Comparison of ENCODE assay signal across 7 cellular contexts in the genomic region with DNA sequence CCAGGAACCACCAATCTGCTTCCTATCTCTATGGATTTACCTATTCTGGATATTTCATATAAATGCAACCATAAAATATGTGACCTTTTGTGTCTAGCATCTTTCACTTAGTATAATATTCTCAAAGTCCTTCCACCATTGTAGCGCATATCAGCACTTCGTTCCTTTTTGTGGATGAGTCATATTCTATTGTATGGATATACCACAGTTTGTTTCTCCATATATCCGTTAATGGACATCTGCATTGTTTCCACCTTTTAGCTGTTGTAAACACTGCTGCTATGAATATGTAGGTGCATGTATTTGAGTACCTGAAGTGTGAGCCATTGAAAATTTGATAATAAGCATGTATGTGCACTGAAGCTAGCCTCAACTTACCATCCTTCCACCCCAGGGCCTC.
"Had no signal": no experiment of that assay in that cellular context is flagged by ENCODE, and none has a peak within 500 bp of the region (broad histone marks: within the 10 kb centered on the region; RNA-seq: fewer than 3 reads in every experiment).

No MANE protein-coding gene starts in this region.

- H3K4me3 ChIP-seq: GM12878 had no signal

- FAIRE-seq: G401.6, GM12892, GM18507, GM19239 had no signal

- ATAC-seq: GM12878 had no signal

- DNase-seq: GDM1, GF-D8 had no signal
